ENCODE assay signal across 8 cellular contexts in genomic region chr4:124060261-124060918, GRCh38.
DNase-seq lines count a peak whose midpoint lies in the region; ATAC-seq and TF ChIP-seq lines count a peak whose summit lies in the region.

No MANE protein-coding gene starts in this region.

- peak; percentile 43 for DNase-seq in GM23248
- DNase-seq in RWPE2 (ENCODE audit: low spot score) = no peak
- no peak for DNase-seq in Right ventricle myocardium inferior (ENCODE audit: missing footprints)
- DNase-seq in NCI-H82 treated with DMSO at 0.1 percent for 48 hours (lab: John Stamatoyannopoulos, UW; ENCODE audit: unreplicated experiment) = no peak

- TF ChIP-seq CTCF in RWPE2 (IDR thresholded peaks at IDR 0.05; ENCODE audit: poor library complexity, severe bottlenecking) = no peak

- peak overlapping the region; percentile 84 for H2AFZ ChIP-seq in ACC112 (ENCODE audit: low read length, unreplicated experiment)
- H2AFZ ChIP-seq in GM23248 = peak overlapping the region; percentile 52

- intact Hi-C loops in Right ventricle myocardium inferior (cut with DNase I) = loop anchor here (2.0 to 5.0 kb wide), 3 partner anchors 30 to 47 kb away; no protein-coding TSS in a partner anchor

- peak overlapping the region; percentile 58 for H3K4me2 ChIP-seq in GM23248 (ENCODE audit: unreplicated experiment)

- 6 to 10% methylated on average over 2 of the region's 2 CpGs for WGBS in GM23248 (ENCODE audit: low coverage in 1 of 2, low lambda C conversion rate in 2 of 2, missing lambda C conversion rate in 2 of 2), 2 experiments

- H3K79me2 ChIP-seq in ACC112 (ENCODE audit: control insufficient read depth, insufficient read depth, low read length, unreplicated experiment) = no peaks in the 10 kb centered on the region
- H3K79me2 ChIP-seq in GM23248 (ENCODE audit: insufficient read depth) = no peaks in the 10 kb centered on the region

- H3K36me3 ChIP-seq in ACC112 (ENCODE audit: insufficient read depth, low read length) (no peaks in the 10 kb centered on the region), GM23248 (ENCODE audit: low read depth) (no peaks in the 10 kb centered on the region), RWPE2 (ENCODE audit: low read depth) (no peaks in the 10 kb centered on the region)

- H3K9ac ChIP-seq in GM23248 = no peak overlapping the region

- H3K4me3 ChIP-seq in ACC112 (ENCODE audit: low read depth, low read length) = peak overlapping the region; percentile 18
- peak overlapping the region; percentile 15; the same call in 1 of the 2 replicates for H3K4me3 ChIP-seq in GM23248
- no peak overlapping the region for H3K4me3 ChIP-seq in RWPE2 (ENCODE audit: severe bottlenecking)
- H3K4me3 ChIP-seq in skin epidermis = no peak overlapping the region

- no peaks in the 10 kb centered on the region for H3K9me2 ChIP-seq in GM23248 (ENCODE audit: insufficient read depth)

- H3K27ac ChIP-seq in ACC112 (ENCODE audit: low read depth, low read length) (peak overlapping the region; percentile 82), GM23248 (no peak overlapping the region), RWPE2 (ENCODE audit: poor library complexity, severe bottlenecking) (peak overlapping the region; percentile 63), skin epidermis (peak overlapping the region in 16 of 21 experiments; percentile 10 to 85 (median 60))

- H3K27me3 ChIP-seq in ACC112 (ENCODE audit: insufficient read depth, low read length) (no peaks in the 10 kb centered on the region), GM23248 (replicated peaks; ENCODE audit: insufficient read depth) (no peaks in the 10 kb centered on the region), RWPE2 (ENCODE audit: insufficient read depth, poor library complexity, severe bottlenecking) (no peaks in the 10 kb centered on the region)

- no peaks in the 10 kb centered on the region for H4K20me1 ChIP-seq in GM23248 (ENCODE audit: insufficient read depth)

- H3F3A ChIP-seq in GM23248 (ENCODE audit: insufficient read depth) = peaks cover 14% of the 10 kb centered on the region

- H3K9me3 ChIP-seq in GM23248 (ENCODE audit: low read depth) (no peaks in the 10 kb centered on the region), RWPE2 (ENCODE audit: severe bottlenecking) (no peaks in the 10 kb centered on the region)

- ATAC-seq in RWPE2 (ENCODE audit: low read depth) = peak; percentile 82
- ATAC-seq in Right ventricle myocardium inferior = peak; percentile 91
- ATAC-seq in GM21390 (IDR thresholded peaks at IDR 0.05; ENCODE audit: unreplicated experiment) = no peak
- ATAC-seq in HG03280 (IDR thresholded peaks at IDR 0.05; ENCODE audit: unreplicated experiment) = no peak

- in situ Hi-C loops in GM23248 (cut with MboI) = no loop called here

- H3K4me1 ChIP-seq in ACC112 (ENCODE audit: control insufficient read depth, insufficient read depth, low read length, unreplicated experiment) (peaks cover 24% of the 10 kb centered on the region), GM23248 (ENCODE audit: insufficient read depth) (peaks cover 25% of the 10 kb centered on the region), RWPE2 (ENCODE audit: insufficient read depth, poor library complexity, severe bottlenecking) (peaks cover 19% of the 10 kb centered on the region)

Comparison
In these comparisons a context has a peak if more than half of its experiments do, and no peak if none do; other contexts are left out.
1. H3K4me3 ChIP-seq: peak in ACC112 (single experiment) and GM23248 (single experiment); none in RWPE2 (single experiment) and skin epidermis (0 of 7).
2. ATAC-seq: peak in RWPE2 (single experiment) and Right ventricle myocardium inferior (single experiment); none in GM21390 (single experiment) and HG03280 (single experiment).